33 cellular contexts compared by ENCODE assay signal in the genomic region with DNA sequence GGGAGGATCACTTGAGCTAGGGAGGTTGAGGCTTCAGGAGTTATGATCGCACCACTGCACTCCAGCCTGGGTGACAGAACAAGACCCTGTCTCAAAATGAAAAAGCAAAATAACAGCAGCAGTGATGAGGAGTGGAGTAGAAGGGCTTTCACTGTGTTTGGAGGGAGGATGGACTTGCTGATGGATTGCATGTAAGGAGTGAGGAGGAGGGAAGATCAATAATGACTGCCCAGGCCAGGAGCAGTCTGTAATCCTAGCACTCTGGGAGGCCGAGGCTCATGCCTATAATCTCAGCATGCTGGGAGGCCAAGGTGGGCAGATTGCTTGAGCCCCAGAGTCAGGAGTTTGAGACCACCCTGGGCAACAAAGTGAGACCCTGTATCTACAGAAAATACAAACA.
"Had no signal": no experiment of that assay in that cellular context is flagged by ENCODE, and none has a peak within 500 bp of the region (broad histone marks: within the 10 kb centered on the region; RNA-seq: fewer than 3 reads in every experiment).

No MANE protein-coding gene starts in this region.

- H3K36me3 Mint-ChIP-seq: activated CD4-positive, alpha-beta memory T cell treated with anti-CD3 and anti-CD28 coated beads for 36 hours; activated naive CD4-positive, alpha-beta T cell treated with anti-CD3 and anti-CD28 coated beads, Interleukin-2, amount 50 U/mL, for 72 hours; activated naive CD8-positive, alpha-beta T cell treated with anti-CD3 and anti-CD28 coated beads for 36 hours; T-cell had no signal

- H3K27me3 Mint-ChIP-seq: activated CD4-positive, alpha-beta memory T cell treated with anti-CD3 and anti-CD28 coated beads for 36 hours; activated CD8-positive, alpha-beta T cell treated with anti-CD3 and anti-CD28 coated beads for 36 hours; activated naive CD8-positive, alpha-beta T cell treated with anti-CD3 and anti-CD28 coated beads for 36 hours; T-cell had no signal

- H3K4me3 ChIP-seq: adrenal gland, body of pancreas, breast epithelium had no signal

- ATAC-seq: activated CD8-positive, alpha-beta T cell treated with anti-CD3 and anti-CD28 coated beads for 36 hours; activated naive CD4-positive, alpha-beta T cell treated with anti-CD3 and anti-CD28 coated beads, Interleukin-2, amount 50 U/mL, for 72 hours; activated T-cell treated with anti-CD3 and anti-CD28 coated beads, Interleukin-2, amount 50 U/mL, for 4 hours; activated T-cell treated with anti-CD3 and anti-CD28 coated beads, Interleukin-2, amount 50 U/mL, for 72 hours; activated T-helper 17 cell treated with anti-CD3 and anti-CD28 coated beads, Interleukin-2, amount 50 U/mL, for 72 hours; body of pancreas; T-cell had no signal

- H3K27ac Mint-ChIP-seq: activated B cell treated with CpG ODN at 0.5 μM for 24 hours; activated CD4-positive, alpha-beta memory T cell treated with anti-CD3 and anti-CD28 coated beads for 36 hours; activated CD4-positive, alpha-beta T cell treated with anti-CD3 and anti-CD28 coated beads, Interleukin-2, amount 10 ng/mL, durations not matched to agents 24 days and 14 days; activated CD8-positive, alpha-beta T cell treated with anti-CD3 and anti-CD28 coated beads for 36 hours; activated naive CD4-positive, alpha-beta T cell treated with anti-CD3 and anti-CD28 coated beads for 36 hours; activated naive CD8-positive, alpha-beta T cell treated with anti-CD3 and anti-CD28 coated beads for 36 hours; activated T-cell treated with anti-CD3 and anti-CD28 coated beads, Interleukin-2, amount 50 U/mL, for 72 hours; activated T-helper 1 cell treated with anti-CD3 and anti-CD28 coated beads, Interleukin-12 subunit alpha, Interleukin-12 subunit beta, Interleukin-2, Interleukin-4 antibody, amounts not matched to agents 30 ng/mL and 10 ng/mL and 1 ng/mL, durations not matched to agents 14 hours and 24 hours and 36 hours; T-helper 2 cell treated with Interferon-gamma antibody and Interleukin-4, amounts not matched to agents 5 μg/mL and 100 μg/mL, for 36 hours had no signal

- H3K4me3 Mint-ChIP-seq: activated B cell treated with CpG ODN at 0.5 μM for 24 hours; activated CD4-positive, alpha-beta memory T cell treated with anti-CD3 and anti-CD28 coated beads for 36 hours; activated CD4-positive, alpha-beta T cell treated with anti-CD3 and anti-CD28 coated beads, Interleukin-2, amount 10 ng/mL, durations not matched to agents 24 days and 14 days; activated CD8-positive, alpha-beta T cell treated with anti-CD3 and anti-CD28 coated beads for 36 hours; activated naive CD4-positive, alpha-beta T cell treated with anti-CD3 and anti-CD28 coated beads for 36 hours; activated naive CD8-positive, alpha-beta T cell treated with anti-CD3 and anti-CD28 coated beads for 36 hours; activated T-cell treated with anti-CD3 and anti-CD28 coated beads, Interleukin-2, amount 50 U/mL, for 4 hours; activated T-cell treated with anti-CD3 and anti-CD28 coated beads, Interleukin-2, amount 50 U/mL, for 72 hours; activated T-helper 1 cell treated with anti-CD3 and anti-CD28 coated beads, Interleukin-12 subunit alpha, Interleukin-12 subunit beta, Interleukin-2, Interleukin-4 antibody, amounts not matched to agents 30 ng/mL and 10 ng/mL and 1 ng/mL, durations not matched to agents 14 hours and 24 hours and 36 hours; activated T-helper 17 cell treated with anti-CD3 and anti-CD28 coated beads, Interleukin-2, amount 50 U/mL, for 72 hours; T-cell; T-helper 2 cell treated with Interferon-gamma antibody and Interleukin-4, amounts not matched to agents 5 μg/mL and 100 μg/mL, for 36 hours had no signal

- H3K4me1 Mint-ChIP-seq: activated B cell treated with CpG ODN at 0.5 μM for 24 hours; activated CD4-positive, alpha-beta T cell treated with anti-CD3 and anti-CD28 coated beads, Interleukin-2, amount 10 ng/mL, durations not matched to agents 24 days and 14 days; activated naive CD8-positive, alpha-beta T cell treated with anti-CD3 and anti-CD28 coated beads for 36 hours; activated T-helper 17 cell treated with anti-CD3 and anti-CD28 coated beads, Interleukin-2, amount 50 U/mL, for 72 hours; T-cell had no signal

- DNase-seq: activated B cell treated with CpG ODN at 0.5 μM for 24 hours; activated CD4-positive, alpha-beta memory T cell treated with anti-CD3 and anti-CD28 coated beads for 36 hours; activated CD4-positive, alpha-beta T cell treated with anti-CD3 and anti-CD28 coated beads for 4 hours; activated CD4-positive, alpha-beta T cell treated with anti-CD3 and anti-CD28 coated beads, Interleukin-2, amount 10 ng/mL, durations not matched to agents 24 days and 14 days; activated CD4-positive, alpha-beta T cell treated with anti-CD3 and anti-CD28 coated beads, Interleukin-2, amount 50 U/mL, for 1 hour; activated CD4-positive, alpha-beta T cell treated with anti-CD3 and anti-CD28 coated beads, Interleukin-2, amount 50 U/mL, for 4 hours; activated CD4-positive, CD25-positive, alpha-beta regulatory T cell treated with anti-CD3 and anti-CD28 coated beads, Interleukin-2, amount 50 U/mL, for 72 hours; activated CD8-positive, alpha-beta memory T cell treated with anti-CD3 and anti-CD28 coated beads, Interleukin-2, amount 50 U/mL, for 4 hours; activated CD8-positive, alpha-beta T cell treated with anti-CD3 and anti-CD28 coated beads for 36 hours; activated effector memory CD4-positive, alpha-beta T cell treated with anti-CD3 and anti-CD28 coated beads, Interleukin-2, amount 50 U/mL, for 16 hours; activated gamma-delta T cell treated with Interleukin-2 at 50 U/mL for 16 hours; activated naive CD4-positive, alpha-beta T cell; activated naive CD4-positive, alpha-beta T cell treated with anti-CD3 and anti-CD28 coated beads for 36 hours; activated naive CD4-positive, alpha-beta T cell treated with anti-CD3 and anti-CD28 coated beads, Interleukin-2, amount 50 U/mL, for 16 hours; activated naive CD8-positive, alpha-beta T cell treated with anti-CD3 and anti-CD28 coated beads for 36 hours; activated T-cell treated with anti-CD3 and anti-CD28 coated beads for 4 hours; activated T-cell treated with anti-CD3 and anti-CD28 coated beads, Interleukin-2, amount 50 U/mL, for 1 hour; activated T-cell treated with anti-CD3 and anti-CD28 coated beads, Interleukin-2, amount 50 U/mL, for 4 hours; activated T-cell treated with anti-CD3 and anti-CD28 coated beads, Interleukin-2, amount 50 U/mL, for 72 hours; adrenal gland; amniotic stem cell; aorta; body of pancreas; brain microvascular endothelial cell; central memory CD4-positive, alpha-beta T cell; T-cell; T-helper 2 cell; T-helper 9 cell had no signal

- H3K9me3 ChIP-seq: adrenal gland, body of pancreas, breast epithelium had no signal

- H3K4me1 ChIP-seq: adrenal gland, body of pancreas, breast epithelium had no signal

- H3K36me3 ChIP-seq: adrenal gland, brain microvascular endothelial cell, breast epithelium had no signal

- H3K9me3 Mint-ChIP-seq: activated CD4-positive, alpha-beta T cell treated with anti-CD3 and anti-CD28 coated beads, Interleukin-2, amount 10 ng/mL, durations not matched to agents 24 days and 14 days; activated CD8-positive, alpha-beta T cell treated with anti-CD3 and anti-CD28 coated beads for 36 hours; activated naive CD4-positive, alpha-beta T cell treated with anti-CD3 and anti-CD28 coated beads for 36 hours; activated naive CD4-positive, alpha-beta T cell treated with anti-CD3 and anti-CD28 coated beads, Interleukin-2, amount 50 U/mL, for 72 hours; activated T-cell treated with anti-CD3 and anti-CD28 coated beads, Interleukin-2, amount 50 U/mL, for 4 hours; activated T-helper 1 cell treated with anti-CD3 and anti-CD28 coated beads, Interleukin-12 subunit alpha, Interleukin-12 subunit beta, Interleukin-2, Interleukin-4 antibody, amounts not matched to agents 30 ng/mL and 10 ng/mL and 1 ng/mL, durations not matched to agents 14 hours and 24 hours and 36 hours; activated T-helper 17 cell treated with anti-CD3 and anti-CD28 coated beads, Interleukin-2, amount 50 U/mL, for 72 hours; T-helper 2 cell treated with Interferon-gamma antibody and Interleukin-4, amounts not matched to agents 5 μg/mL and 100 μg/mL, for 36 hours had no signal

- H3K27me3 ChIP-seq: adrenal gland, body of pancreas, brain microvascular endothelial cell, breast epithelium had no signal
